ENCODE assay signal across 8 cellular contexts in genomic region chr16:73058221-73058615, GRCh38. TPM values are rescaled to one million over a fixed set of nuclear protein-coding genes. Genes with fewer than 3 reads are reported as not detected.
DNase-seq lines count a peak whose midpoint lies in the region; ATAC-seq and TF ChIP-seq lines count a peak whose summit lies in the region.
"Had no signal": no experiment of that assay in that cellular context is flagged by ENCODE, and none has a peak within 500 bp of the region (broad histone marks: within the 10 kb centered on the region; RNA-seq: fewer than 3 reads in every experiment).

No MANE protein-coding gene starts in this region.

- CTCF ChIA-PET in activated CD4-positive, alpha-beta T cell treated with anti-CD3 and anti-CD28 coated beads, Interleukin-2, amount 10 ng/mL, durations not matched to agents 7 days and 5 days (lab: Charles Lee), result interaction anchor here (0.6 to 0.7 kb wide), 3 partner anchors 308 to 1503 kb away, joined by 3 to 5 read pairs (median 4); no protein-coding TSS in a partner anchor

- peak overlapping the region; percentile 79 for H3K4me3 Mint-ChIP-seq in activated CD4-positive, alpha-beta T cell treated with anti-CD3 and anti-CD28 coated beads, Interleukin-2, amount 10 ng/mL, durations not matched to agents 7 days and 5 days
- peak overlapping the region; percentile 89 for H3K4me3 Mint-ChIP-seq in progenitor cell of endocrine pancreas (ENCODE audit: low read depth)

- H3K4me1 ChIP-seq in foreskin keratinocyte, result peaks cover 33% of the 10 kb centered on the region

- H3K27ac Mint-ChIP-seq in activated CD4-positive, alpha-beta T cell treated with anti-CD3 and anti-CD28 coated beads, Interleukin-2, amount 10 ng/mL, durations not matched to agents 7 days and 5 days, result no peak overlapping the region
- no peak overlapping the region for H3K27ac Mint-ChIP-seq in progenitor cell of endocrine pancreas
- H3K27ac Mint-ChIP-seq: activated naive CD8-positive, alpha-beta T cell had no signal

- DNase-seq in GM12864 (ENCODE audit: low read depth), result no peak
- DNase-seq in activated CD4-positive, alpha-beta T cell treated with anti-CD3 and anti-CD28 coated beads, Interleukin-2, amount 10 ng/mL, durations not matched to agents 7 days and 5 days, result peak; percentile 31
- DNase-seq in foreskin keratinocyte, result no peak
- peak; percentile 25 for DNase-seq in progenitor cell of endocrine pancreas (ENCODE audit: low spot score, unreplicated experiment)
- no peak for DNase-seq in NCI-H2081 (lab: John Stamatoyannopoulos, UW)

- no peaks in the 10 kb centered on the region for H3K27me3 ChIP-seq in foreskin keratinocyte

- POLR2A ChIA-PET in activated CD4-positive, alpha-beta T cell treated with anti-CD3 and anti-CD28 coated beads, Interleukin-2, amount 10 ng/mL, durations not matched to agents 7 days and 5 days (lab: Charles Lee), result interaction anchor here (0.6 kb wide), 1 partner anchor 10 kb away, joined by 8 read pairs; no protein-coding TSS in a partner anchor

- no peak overlapping the region for H3K27ac ChIP-seq in foreskin keratinocyte

- H3K27me3 Mint-ChIP-seq in activated CD4-positive, alpha-beta T cell treated with anti-CD3 and anti-CD28 coated beads, Interleukin-2, amount 10 ng/mL, durations not matched to agents 7 days and 5 days, result peaks cover 72% of the 10 kb centered on the region
- H3K27me3 Mint-ChIP-seq in progenitor cell of endocrine pancreas, result peaks cover 36% of the 10 kb centered on the region

- peaks cover 2% of the 10 kb centered on the region for H3K36me3 Mint-ChIP-seq in activated CD4-positive, alpha-beta T cell treated with anti-CD3 and anti-CD28 coated beads, Interleukin-2, amount 10 ng/mL, durations not matched to agents 7 days and 5 days (ENCODE audit: low read depth)
- H3K36me3 Mint-ChIP-seq in progenitor cell of endocrine pancreas (ENCODE audit: insufficient read depth), result peaks cover 2% of the 10 kb centered on the region
- H3K36me3 Mint-ChIP-seq: activated naive CD8-positive, alpha-beta T cell had no signal

- no peaks in the 10 kb centered on the region for H3K9me3 Mint-ChIP-seq in activated CD4-positive, alpha-beta T cell treated with anti-CD3 and anti-CD28 coated beads, Interleukin-2, amount 10 ng/mL, durations not matched to agents 7 days and 5 days
- no peaks in the 10 kb centered on the region for H3K9me3 Mint-ChIP-seq in progenitor cell of endocrine pancreas (ENCODE audit: low read depth)

- peak; percentile 52 for ATAC-seq in GM19468 (IDR thresholded peaks at IDR 0.05; ENCODE audit: extremely low read depth, unreplicated experiment)
- peak; percentile 39 for ATAC-seq in HG03469 (IDR thresholded peaks at IDR 0.05; ENCODE audit: unreplicated experiment)
- ATAC-seq in foreskin keratinocyte, result peak; percentile 43

- H3K4me1 Mint-ChIP-seq in activated CD4-positive, alpha-beta T cell treated with anti-CD3 and anti-CD28 coated beads, Interleukin-2, amount 10 ng/mL, durations not matched to agents 7 days and 5 days, result peaks cover 31% of the 10 kb centered on the region
- H3K4me1 Mint-ChIP-seq in progenitor cell of endocrine pancreas (ENCODE audit: low read depth), result peaks cover 47% of the 10 kb centered on the region

- TF ChIP-seq CTCF in GM12864 (IDR thresholded peaks at IDR 0.05; ENCODE audit: low read depth, low read length, missing control alignments) (no peak), foreskin keratinocyte (conservative IDR thresholded peaks at IDR 0.05) (peak; percentile 31), progenitor cell of endocrine pancreas (IDR thresholded peaks at IDR 0.05; ENCODE audit: unreplicated experiment) (no peak)

- peak overlapping the region; percentile 46 for H3K4me3 ChIP-seq in GM12864 (ENCODE audit: low read depth, low read length)

RNA-seq across cellular contexts. Expression of gene ZFHX3, which starts 10.3 kb away (rescaled TPM):
- total RNA-seq in activated CD4-positive, alpha-beta T cell treated with anti-CD3 and anti-CD28 coated beads, Interleukin-2, amount 10 ng/mL, durations not matched to agents 7 days and 5 days, result 1 to 10 TPM; 1.5 to 1.6 TPM
- total RNA-seq in foreskin keratinocyte (5.9 and 8.9 TPM in 2 replicates), progenitor cell of endocrine pancreas (48.9 and 54.0 TPM in 2 replicates)
- polyA plus RNA-seq in foreskin keratinocyte, result 1.1 and 1.2 TPM in 2 replicates

Comparison
In these comparisons a context has a peak if more than half of its experiments do, and no peak if none do; other contexts are left out.
1. DNase-seq: peak in activated CD4-positive, alpha-beta T cell treated with anti-CD3 and anti-CD28 coated beads, Interleukin-2, amount 10 ng/mL, durations not matched to agents 7 days and 5 days (single experiment) and progenitor cell of endocrine pancreas (single experiment); none in GM12864 (single experiment), foreskin keratinocyte (0 of 2) and NCI-H2081 (0 of 2).
2. Peak in every context shown above with its lines, with median percentiles within 50 percentile points of each other: ATAC-seq.